8 cellular contexts compared by ENCODE assay signal in genomic region chr6:29965873-29966601, GRCh38. TPM values are rescaled to one million over a fixed set of nuclear protein-coding genes. Genes with fewer than 3 reads are reported as not detected.
DNase-seq lines count a peak whose midpoint lies in the region; ATAC-seq and TF ChIP-seq lines count a peak whose summit lies in the region.

No MANE protein-coding gene starts in this region.

- in situ Hi-C loops in KBM-7 (cut with MboI; ENCODE audit: low pct_unique_long_range_greater_than_20kb, low sequenced_read_pairs): no loop called here

- H3K4me3 ChIP-seq in heart right ventricle: peak overlapping the region; percentile 25 to 64 (median 50)
- no peak overlapping the region for H3K4me3 ChIP-seq in trophoblast cell (ENCODE audit: low read depth, low read length)

- H3K27ac ChIP-seq in heart right ventricle: peak overlapping the region; percentile 74 to 98 (median 92)
- H3K27ac ChIP-seq in trophoblast cell (ENCODE audit: low read depth, low read length): peak overlapping the region; percentile 61

- H4K91ac ChIP-seq in trophoblast cell (ENCODE audit: low read depth, low read length): peak overlapping the region; percentile 50

- no peak overlapping the region for H3K18ac ChIP-seq in trophoblast cell (ENCODE audit: low read length)

- TF ChIP-seq CTCF in heart right ventricle (IDR thresholded peaks at IDR 0.05): no peak

- H3K4me1 ChIP-seq in heart right ventricle: peaks cover 8 to 63% (median 54%) of the 10 kb centered on the region in 9 donors
- peaks cover 5 to 12% of the 10 kb centered on the region in 2 experiments for H3K4me1 ChIP-seq in trophoblast cell (ENCODE audit: control insufficient read depth in 1 of 2, insufficient read depth in 2 of 2, low read length in 2 of 2)

- peak overlapping the region; percentile 38 for H2AFZ ChIP-seq in trophoblast cell (ENCODE audit: insufficient read depth, low read length, poor library complexity)

- H3K36me3 ChIP-seq in heart right ventricle: peaks cover 0 to 4% (median 0%) of the 10 kb centered on the region in 9 donors
- H3K36me3 ChIP-seq in trophoblast cell (ENCODE audit: control insufficient read depth in 1 of 2, insufficient read depth in 2 of 2, low read length in 2 of 2): no peaks in the 10 kb centered on the region

- peak overlapping the region; percentile 25 for H4K8ac ChIP-seq in trophoblast cell (ENCODE audit: low read depth, low read length)

- H3K9ac ChIP-seq in trophoblast cell (ENCODE audit: low read length): no peak overlapping the region

- H3K27me3 ChIP-seq in heart right ventricle: no peaks in the 10 kb centered on the region
- no peaks in the 10 kb centered on the region for H3K27me3 ChIP-seq in trophoblast cell (ENCODE audit: insufficient read depth, low read length)

- H3K9me3 ChIP-seq in heart right ventricle (no peaks in the 10 kb centered on the region), trophoblast cell (ENCODE audit: insufficient read depth, low read depth, low read length) (peaks cover 2% of the 10 kb centered on the region)

- 14 to 17% methylated on average over 8 of the region's 8 CpGs for WGBS in heart right ventricle, 2 donors
- WGBS in trophoblast cell (ENCODE audit: extremely low coverage, insufficient coverage, insufficient read length): no CpG with 5 or more reads among the region's 8 CpGs

- H2BK120ac ChIP-seq in trophoblast cell (ENCODE audit: insufficient read depth, low read length, poor library complexity): peak overlapping the region; percentile 8

- H3K79me2 ChIP-seq in trophoblast cell (ENCODE audit: control insufficient read depth, insufficient read depth, low read length, poor library complexity): no peaks in the 10 kb centered on the region

- no peak overlapping the region for H4K12ac ChIP-seq in trophoblast cell (ENCODE audit: low read depth, low read length)

- no peak overlapping the region for H3K14ac ChIP-seq in trophoblast cell (ENCODE audit: low read length)

- H3K79me1 ChIP-seq in trophoblast cell (ENCODE audit: low read length): peaks cover 3% of the 10 kb centered on the region

- no peak overlapping the region for H2BK12ac ChIP-seq in trophoblast cell (ENCODE audit: low read length)

- H2AK5ac ChIP-seq in trophoblast cell (ENCODE audit: low read length): no peak overlapping the region

- DNase-seq in GM03348 (ENCODE audit: low spot score) (peak; percentile 46), KBM-7 (peak; percentile 87), RPMI7951 (ENCODE audit: low read depth) (peak; percentile 93), amygdala (lab: John Stamatoyannopoulos, UW) (peak in 52 of 56 donors; percentile 6 to 86 (median 56)), heart right ventricle (peak; percentile 79 to 88), trophoblast cell (peak in 1 of 2 donors; percentile 28), NCI-H526 treated with DMSO at 0.1 percent for 48 hours (lab: John Stamatoyannopoulos, UW) (no peak)

- intact Hi-C loops in heart right ventricle (cut with DNase I): loop anchor here in 1 of 10 donors (2.0 kb wide), 1 partner anchor 23 kb away; the partner anchor contains the start of gene HLA-A

- H3K23ac ChIP-seq in trophoblast cell (ENCODE audit: low read length): no peak overlapping the region

- no peak overlapping the region for H3K4ac ChIP-seq in trophoblast cell (ENCODE audit: low read depth, low read length)

- peak overlapping the region; percentile 16 for H2BK5ac ChIP-seq in trophoblast cell (ENCODE audit: low read depth, low read length, poor library complexity)

- ATAC-seq in heart right ventricle (peak; percentile 67 to 92 (median 86)), GM21515 (IDR thresholded peaks at IDR 0.05; ENCODE audit: unreplicated experiment) (no peak)

- H3K4me2 ChIP-seq in trophoblast cell (ENCODE audit: low read length): peak overlapping the region; percentile 8

RNA-seq across cellular contexts. Expression of gene HLA-A, which starts 23.7 kb away (rescaled TPM):
- 1,042 and 1,246 TPM in 2 replicates for total RNA-seq in RPMI7951 (2014; rRNA removed; shearing (Covaris generic))
- 1,000 to 10,000 TPM in 1 of 10 donors, 100 to 1,000 TPM in 9; 218 to 1,594 (median 276) TPM for total RNA-seq in heart right ventricle
- 1,000 to 10,000 TPM in 1 of 2 donors, 100 to 1,000 TPM in 1; 450 to 1,261 TPM for polyA plus RNA-seq in heart right ventricle
- 12.3 and 12.5 TPM in 2 replicates for polyA plus RNA-seq in trophoblast cell (2013)
